In the genomic region with DNA sequence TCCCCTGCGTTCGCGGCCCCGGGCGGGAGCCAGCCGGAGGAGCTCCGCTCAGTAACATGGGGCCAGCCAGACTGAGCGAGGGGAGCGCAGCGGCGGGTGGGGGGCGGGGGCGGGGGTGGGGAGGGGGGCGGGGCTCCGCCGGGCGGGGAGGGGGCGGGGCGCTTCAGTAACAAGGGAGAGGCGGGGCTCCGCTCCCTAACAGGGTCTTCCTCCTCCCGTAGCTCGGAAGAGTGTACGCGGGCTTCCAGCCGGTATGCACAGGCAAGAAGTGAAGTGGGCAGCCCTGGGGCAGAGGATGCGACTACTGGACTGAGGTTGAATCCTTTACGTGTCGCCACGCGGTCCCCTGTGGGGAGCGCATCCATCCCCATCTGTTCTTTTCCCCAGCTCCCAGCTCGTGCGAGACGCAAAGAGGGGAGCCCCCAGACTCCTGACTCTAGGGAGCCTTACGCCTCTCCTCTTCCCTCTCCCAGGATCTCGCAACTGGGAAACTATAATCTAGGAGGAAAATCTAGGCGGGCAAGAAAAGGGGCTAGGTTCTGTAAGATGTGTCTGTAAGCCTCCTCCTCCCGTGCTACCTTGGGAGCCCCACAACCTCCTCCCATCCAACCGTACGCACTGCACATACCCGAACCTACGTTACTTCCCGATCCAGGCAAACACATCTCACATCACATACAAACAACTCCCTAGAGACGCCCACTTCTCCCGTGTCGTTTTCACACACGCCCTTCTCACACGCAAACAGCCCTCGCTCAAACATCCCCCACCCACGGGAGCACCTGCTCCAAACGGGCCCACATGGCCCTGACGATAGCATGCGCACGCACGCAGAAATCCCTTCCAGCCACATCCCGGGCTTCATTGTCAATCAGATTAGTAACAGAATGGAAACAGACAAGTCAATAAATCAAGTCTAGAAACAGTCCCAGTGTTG, we compare ENCODE assay signal across 8 cellular contexts. TPM values are rescaled to one million over a fixed set of nuclear protein-coding genes. Genes with fewer than 3 reads are reported as not detected.
A peak's percentile ranks its signal among the peaks of the same experiment; 100 is the strongest.
DNase-seq lines count a peak whose midpoint lies in the region; ATAC-seq and TF ChIP-seq lines count a peak whose summit lies in the region.

A gene with protein sequence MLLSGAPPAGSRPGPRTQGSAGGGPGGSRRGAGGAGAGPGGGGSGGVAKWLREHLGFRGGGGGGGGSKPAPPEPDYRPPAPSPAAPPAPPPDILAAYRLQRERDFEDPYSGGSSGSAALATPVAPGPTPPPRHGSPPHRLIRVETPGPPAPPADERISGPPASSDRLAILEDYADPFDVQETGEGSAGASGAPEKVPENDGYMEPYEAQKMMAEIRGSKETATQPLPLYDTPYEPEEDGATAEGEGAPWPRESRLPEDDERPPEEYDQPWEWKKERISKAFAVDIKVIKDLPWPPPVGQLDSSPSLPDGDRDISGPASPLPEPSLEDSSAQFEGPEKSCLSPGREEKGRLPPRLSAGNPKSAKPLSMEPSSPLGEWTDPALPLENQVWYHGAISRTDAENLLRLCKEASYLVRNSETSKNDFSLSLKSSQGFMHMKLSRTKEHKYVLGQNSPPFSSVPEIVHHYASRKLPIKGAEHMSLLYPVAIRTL (minus strand): TSS at position 73 of the 937 bp plus-strand sequence. CDS start 15 bp downstream, at position 58.

- CTCF ChIA-PET in AG04449 (lab: Yijun Ruan, JAX), result interaction anchor here (0.7 to 4.6 kb wide), 5 partner anchors 11 to 27 kb away, joined by 3 to 34 read pairs (median 4); no protein-coding TSS in a partner anchor

- ATAC-seq in GM21825 (IDR thresholded peaks at IDR 0.05; ENCODE audit: unreplicated experiment), result peak; percentile 50
- peak; percentile 79 to 82 for ATAC-seq in stimulated activated naive B cell treated with anti-CD40 and anti-IgM and Interleukin-4, amounts not matched to agents 10 μg/mL and 1 μg/mL and 100 μg/mL, for 72 hours (replicated peaks)
- ATAC-seq in HG02763 (IDR thresholded peaks at IDR 0.05; ENCODE audit: unreplicated experiment), result no peak

- TF ChIP-seq CTCF in AG04449 (IDR thresholded peaks at IDR 0.05; ENCODE audit: insufficient read depth, low read length, missing control alignments) (no peak), epithelial cell of esophagus (IDR thresholded peaks at IDR 0.05; ENCODE audit: insufficient read depth, low read depth, low read length, missing control alignments) (no peak)

- DNase-seq in AG04449 (ENCODE audit: low read depth, low spot score) (no peak), NCI-H69 (lab: John Stamatoyannopoulos, UW) (peak; percentile 92), epithelial cell of esophagus (ENCODE audit: low read depth) (peak; percentile 26), myocyte (ENCODE audit: low read depth) (peak; percentile 82)
- DNase-seq in activated CD8-positive, alpha-beta memory T cell treated with anti-CD3 and anti-CD28 coated beads, Interleukin-2, amount 50 U/mL, for 48 hours, result peak; percentile 84
- DNase-seq in stimulated activated naive B cell treated with anti-CD40 and anti-IgM and Interleukin-4, amounts not matched to agents 10 μg/mL and 1 μg/mL and 100 μg/mL, for 72 hours, result peak; percentile 87

- H3K9me3 Mint-ChIP-seq in stimulated activated naive B cell treated with anti-CD40 and anti-IgM and Interleukin-4, amounts not matched to agents 10 μg/mL and 1 μg/mL and 100 μg/mL, for 72 hours, result no peaks in the 10 kb centered on the region

- H3K27ac Mint-ChIP-seq in stimulated activated naive B cell treated with anti-CD40 and anti-IgM and Interleukin-4, amounts not matched to agents 10 μg/mL and 1 μg/mL and 100 μg/mL, for 72 hours, result peak within 1 kb of the TSS; percentile 94

- H3K4me1 Mint-ChIP-seq in stimulated activated naive B cell treated with anti-CD40 and anti-IgM and Interleukin-4, amounts not matched to agents 10 μg/mL and 1 μg/mL and 100 μg/mL, for 72 hours, result peaks cover 35 to 47% of the 10 kb centered on the region in 2 donors

- POLR2A ChIA-PET in AG04449 (lab: Yijun Ruan, JAX), result interaction anchor here (0.5 to 0.8 kb wide), 2 partner anchors 10 to 12 kb away, joined by 3 to 4 read pairs; no protein-coding TSS in a partner anchor

- no peaks in the 10 kb centered on the region for H3K27me3 Mint-ChIP-seq in stimulated activated naive B cell treated with anti-CD40 and anti-IgM and Interleukin-4, amounts not matched to agents 10 μg/mL and 1 μg/mL and 100 μg/mL, for 72 hours

- peak within 1 kb of the TSS; percentile 87 to 92 for H3K4me3 Mint-ChIP-seq in stimulated activated naive B cell treated with anti-CD40 and anti-IgM and Interleukin-4, amounts not matched to agents 10 μg/mL and 1 μg/mL and 100 μg/mL, for 72 hours

- peaks cover 9% of the 10 kb centered on the region in 2 donors for H3K36me3 Mint-ChIP-seq in stimulated activated naive B cell treated with anti-CD40 and anti-IgM and Interleukin-4, amounts not matched to agents 10 μg/mL and 1 μg/mL and 100 μg/mL, for 72 hours

- H3K4me3 ChIP-seq in AG04449 (ENCODE audit: low read depth, low read length), result peak within 1 kb of the TSS; percentile 71
- H3K4me3 ChIP-seq in epithelial cell of esophagus (ENCODE audit: low read length), result peak within 1 kb of the TSS; percentile 62

RNA-seq across cellular contexts. Expression of the gene that starts here (rescaled TPM):
- 104 and 161 TPM in 2 replicates for total RNA-seq in myocyte
- 47.7 TPM for polyA plus RNA-seq in myocyte (2012)
